Comparison of ENCODE assay signal across 1 cellular context in the genomic region with DNA sequence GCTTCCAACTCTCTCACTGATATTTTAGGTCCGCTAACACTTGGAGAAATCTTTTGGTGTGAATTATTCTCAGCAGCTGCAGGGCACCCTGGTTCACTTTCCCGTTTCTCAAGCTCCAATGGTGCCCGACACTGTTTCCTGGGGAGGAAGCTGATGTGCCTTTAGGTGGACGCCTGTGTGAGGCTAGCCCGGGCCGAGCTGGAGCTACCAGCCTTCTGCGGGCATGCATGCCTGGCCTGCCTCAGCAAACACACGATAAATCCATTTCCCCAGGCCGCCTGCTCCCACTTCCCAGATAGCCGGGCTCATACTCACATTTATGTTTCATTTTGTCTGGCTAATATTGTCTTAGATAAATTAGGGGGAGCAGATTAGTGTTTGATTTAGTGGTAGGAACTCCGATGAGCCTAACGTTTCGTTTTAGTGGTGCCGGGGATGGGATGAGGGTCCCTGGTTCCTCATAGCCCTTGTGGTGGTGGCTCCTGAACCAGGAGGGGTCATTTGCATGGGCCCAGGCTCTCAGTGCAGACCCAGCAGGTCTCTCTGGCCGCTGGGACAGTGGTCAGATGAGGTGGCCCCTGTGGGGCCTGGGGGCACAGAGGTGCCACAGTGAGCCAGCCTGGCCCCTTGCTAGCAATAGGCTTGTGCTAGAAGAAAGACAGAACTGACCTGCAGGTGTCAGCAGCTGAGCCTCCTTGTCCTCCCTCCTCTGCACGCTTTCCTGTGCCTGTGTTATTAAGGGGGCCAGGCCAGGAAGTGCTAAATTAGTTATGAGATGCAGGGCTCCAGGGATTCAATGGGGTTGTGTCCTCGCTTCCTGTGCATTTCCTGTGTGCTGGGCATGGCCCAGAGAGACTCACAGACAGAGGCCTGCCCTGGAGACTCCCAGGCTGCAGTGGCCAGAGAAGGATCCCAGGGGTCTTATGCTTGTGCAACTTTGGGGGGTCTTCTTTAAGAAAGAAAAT.
TF ChIP-seq lines count a peak whose summit lies in the region.

No MANE protein-coding gene starts in this region.

TF ChIP-seq in HCT116, 20 proteins besides CTCF, POLR2A, EP300 and RAD21 (continued from another document):
- TF ChIP-seq, protein P1, sequence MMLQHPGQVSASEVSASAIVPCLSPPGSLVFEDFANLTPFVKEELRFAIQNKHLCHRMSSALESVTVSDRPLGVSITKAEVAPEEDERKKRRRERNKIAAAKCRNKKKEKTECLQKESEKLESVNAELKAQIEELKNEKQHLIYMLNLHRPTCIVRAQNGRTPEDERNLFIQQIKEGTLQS (IDR thresholded peaks at IDR 0.05), result no peak
- TF ChIP-seq JUND (IDR thresholded peaks at IDR 0.05), result no peak
- TF ChIP-seq, protein P2, sequence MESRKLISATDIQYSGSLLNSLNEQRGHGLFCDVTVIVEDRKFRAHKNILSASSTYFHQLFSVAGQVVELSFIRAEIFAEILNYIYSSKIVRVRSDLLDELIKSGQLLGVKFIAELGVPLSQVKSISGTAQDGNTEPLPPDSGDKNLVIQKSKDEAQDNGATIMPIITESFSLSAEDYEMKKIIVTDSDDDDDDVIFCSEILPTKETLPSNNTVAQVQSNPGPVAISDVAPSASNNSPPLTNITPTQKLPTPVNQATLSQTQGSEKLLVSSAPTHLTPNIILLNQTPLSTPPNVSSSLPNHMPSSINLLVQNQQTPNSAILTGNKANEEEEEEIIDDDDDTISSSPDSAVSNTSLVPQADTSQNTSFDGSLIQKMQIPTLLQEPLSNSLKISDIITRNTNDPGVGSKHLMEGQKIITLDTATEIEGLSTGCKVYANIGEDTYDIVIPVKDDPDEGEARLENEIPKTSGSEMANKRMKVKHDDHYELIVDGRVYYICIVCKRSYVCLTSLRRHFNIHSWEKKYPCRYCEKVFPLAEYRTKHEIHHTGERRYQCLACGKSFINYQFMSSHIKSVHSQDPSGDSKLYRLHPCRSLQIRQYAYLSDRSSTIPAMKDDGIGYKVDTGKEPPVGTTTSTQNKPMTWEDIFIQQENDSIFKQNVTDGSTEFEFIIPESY (IDR thresholded peaks at IDR 0.05; ENCODE audit: extremely low read depth, insufficient replicate concordance, low read length), result no peak
- TF ChIP-seq ZFX (IDR thresholded peaks at IDR 0.05), result no peak
- TF ChIP-seq, protein P3, sequence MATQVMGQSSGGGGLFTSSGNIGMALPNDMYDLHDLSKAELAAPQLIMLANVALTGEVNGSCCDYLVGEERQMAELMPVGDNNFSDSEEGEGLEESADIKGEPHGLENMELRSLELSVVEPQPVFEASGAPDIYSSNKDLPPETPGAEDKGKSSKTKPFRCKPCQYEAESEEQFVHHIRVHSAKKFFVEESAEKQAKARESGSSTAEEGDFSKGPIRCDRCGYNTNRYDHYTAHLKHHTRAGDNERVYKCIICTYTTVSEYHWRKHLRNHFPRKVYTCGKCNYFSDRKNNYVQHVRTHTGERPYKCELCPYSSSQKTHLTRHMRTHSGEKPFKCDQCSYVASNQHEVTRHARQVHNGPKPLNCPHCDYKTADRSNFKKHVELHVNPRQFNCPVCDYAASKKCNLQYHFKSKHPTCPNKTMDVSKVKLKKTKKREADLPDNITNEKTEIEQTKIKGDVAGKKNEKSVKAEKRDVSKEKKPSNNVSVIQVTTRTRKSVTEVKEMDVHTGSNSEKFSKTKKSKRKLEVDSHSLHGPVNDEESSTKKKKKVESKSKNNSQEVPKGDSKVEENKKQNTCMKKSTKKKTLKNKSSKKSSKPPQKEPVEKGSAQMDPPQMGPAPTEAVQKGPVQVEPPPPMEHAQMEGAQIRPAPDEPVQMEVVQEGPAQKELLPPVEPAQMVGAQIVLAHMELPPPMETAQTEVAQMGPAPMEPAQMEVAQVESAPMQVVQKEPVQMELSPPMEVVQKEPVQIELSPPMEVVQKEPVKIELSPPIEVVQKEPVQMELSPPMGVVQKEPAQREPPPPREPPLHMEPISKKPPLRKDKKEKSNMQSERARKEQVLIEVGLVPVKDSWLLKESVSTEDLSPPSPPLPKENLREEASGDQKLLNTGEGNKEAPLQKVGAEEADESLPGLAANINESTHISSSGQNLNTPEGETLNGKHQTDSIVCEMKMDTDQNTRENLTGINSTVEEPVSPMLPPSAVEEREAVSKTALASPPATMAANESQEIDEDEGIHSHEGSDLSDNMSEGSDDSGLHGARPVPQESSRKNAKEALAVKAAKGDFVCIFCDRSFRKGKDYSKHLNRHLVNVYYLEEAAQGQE (IDR thresholded peaks at IDR 0.05; ENCODE audit: low read depth), result no peak
- TF ChIP-seq CBX3 (IDR thresholded peaks at IDR 0.05; ENCODE audit: low read depth), result no peak
- TF ChIP-seq SIN3A (IDR thresholded peaks at IDR 0.05; ENCODE audit: low read depth), result no peak
- TF ChIP-seq ELF1 (IDR thresholded peaks at IDR 0.05; ENCODE audit: borderline replicate concordance, low read depth), result no peak
